In the genomic region with DNA sequence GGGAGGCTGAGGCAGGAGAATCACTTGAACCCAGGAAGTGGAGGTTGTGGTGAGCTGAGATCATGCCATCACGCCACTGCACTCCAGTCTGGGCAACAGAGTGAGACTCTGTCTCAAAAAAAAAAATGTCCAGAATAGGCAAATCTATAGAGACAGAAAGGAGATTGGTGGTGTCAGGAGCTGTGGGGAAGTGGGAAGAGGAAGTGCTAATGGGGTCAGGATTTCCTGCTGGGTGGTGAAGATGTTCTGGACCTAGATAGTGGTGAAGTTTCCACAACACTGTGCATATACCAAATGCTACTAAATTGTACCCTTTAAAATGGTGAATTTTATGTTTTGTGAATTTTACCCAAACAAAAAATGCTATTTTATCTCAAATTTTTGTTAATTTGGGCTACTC, we compare ENCODE assay signal across 1 cellular context.
TF ChIP-seq lines count a peak whose summit lies in the region.

No MANE protein-coding gene starts in this region.

TF ChIP-seq in WTC11, 78 proteins besides CTCF, POLR2A, EP300 and RAD21 (continued from another document):
- TF ChIP-seq, protein P1, sequence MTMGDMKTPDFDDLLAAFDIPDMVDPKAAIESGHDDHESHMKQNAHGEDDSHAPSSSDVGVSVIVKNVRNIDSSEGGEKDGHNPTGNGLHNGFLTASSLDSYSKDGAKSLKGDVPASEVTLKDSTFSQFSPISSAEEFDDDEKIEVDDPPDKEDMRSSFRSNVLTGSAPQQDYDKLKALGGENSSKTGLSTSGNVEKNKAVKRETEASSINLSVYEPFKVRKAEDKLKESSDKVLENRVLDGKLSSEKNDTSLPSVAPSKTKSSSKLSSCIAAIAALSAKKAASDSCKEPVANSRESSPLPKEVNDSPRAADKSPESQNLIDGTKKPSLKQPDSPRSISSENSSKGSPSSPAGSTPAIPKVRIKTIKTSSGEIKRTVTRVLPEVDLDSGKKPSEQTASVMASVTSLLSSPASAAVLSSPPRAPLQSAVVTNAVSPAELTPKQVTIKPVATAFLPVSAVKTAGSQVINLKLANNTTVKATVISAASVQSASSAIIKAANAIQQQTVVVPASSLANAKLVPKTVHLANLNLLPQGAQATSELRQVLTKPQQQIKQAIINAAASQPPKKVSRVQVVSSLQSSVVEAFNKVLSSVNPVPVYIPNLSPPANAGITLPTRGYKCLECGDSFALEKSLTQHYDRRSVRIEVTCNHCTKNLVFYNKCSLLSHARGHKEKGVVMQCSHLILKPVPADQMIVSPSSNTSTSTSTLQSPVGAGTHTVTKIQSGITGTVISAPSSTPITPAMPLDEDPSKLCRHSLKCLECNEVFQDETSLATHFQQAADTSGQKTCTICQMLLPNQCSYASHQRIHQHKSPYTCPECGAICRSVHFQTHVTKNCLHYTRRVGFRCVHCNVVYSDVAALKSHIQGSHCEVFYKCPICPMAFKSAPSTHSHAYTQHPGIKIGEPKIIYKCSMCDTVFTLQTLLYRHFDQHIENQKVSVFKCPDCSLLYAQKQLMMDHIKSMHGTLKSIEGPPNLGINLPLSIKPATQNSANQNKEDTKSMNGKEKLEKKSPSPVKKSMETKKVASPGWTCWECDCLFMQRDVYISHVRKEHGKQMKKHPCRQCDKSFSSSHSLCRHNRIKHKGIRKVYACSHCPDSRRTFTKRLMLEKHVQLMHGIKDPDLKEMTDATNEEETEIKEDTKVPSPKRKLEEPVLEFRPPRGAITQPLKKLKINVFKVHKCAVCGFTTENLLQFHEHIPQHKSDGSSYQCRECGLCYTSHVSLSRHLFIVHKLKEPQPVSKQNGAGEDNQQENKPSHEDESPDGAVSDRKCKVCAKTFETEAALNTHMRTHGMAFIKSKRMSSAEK (CRISPR knock-in tag; IDR thresholded peaks at IDR 0.05; ENCODE audit: borderline replicate concordance) = no peak
- TF ChIP-seq, protein P2, sequence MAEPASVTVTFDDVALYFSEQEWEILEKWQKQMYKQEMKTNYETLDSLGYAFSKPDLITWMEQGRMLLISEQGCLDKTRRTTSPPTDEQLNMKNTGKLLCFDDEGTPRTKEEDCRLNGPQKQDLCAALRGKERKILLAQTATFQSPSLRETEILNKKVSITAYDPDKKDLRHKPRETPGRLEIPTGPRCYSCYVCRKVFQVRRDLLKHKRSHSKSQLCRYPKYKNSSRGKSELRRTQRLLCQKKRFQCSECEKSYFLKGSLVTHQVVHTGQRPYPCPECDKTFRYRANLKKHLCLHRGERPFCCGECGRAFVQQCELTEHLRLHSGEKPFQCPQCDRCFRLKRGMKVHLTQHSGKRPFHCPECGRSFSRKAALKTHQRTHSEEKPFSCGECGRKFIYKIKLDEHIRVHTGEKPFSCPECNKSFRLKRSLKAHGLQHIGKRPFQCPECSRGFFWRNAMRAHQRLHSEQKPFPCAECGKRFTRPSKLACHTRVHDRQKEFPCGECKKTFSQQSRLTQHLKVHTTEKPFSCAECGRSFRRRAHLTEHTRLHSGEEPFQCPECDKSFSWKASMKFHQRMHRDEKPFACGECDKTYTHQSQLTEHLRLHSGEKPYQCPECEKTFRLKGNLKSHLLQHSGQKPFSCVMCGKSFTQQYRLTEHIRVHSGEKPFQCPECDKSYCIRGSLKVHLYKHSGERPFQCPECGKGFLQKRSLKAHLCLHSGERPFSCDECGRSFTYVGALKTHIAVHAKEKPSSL (CRISPR knock-in tag; conservative IDR thresholded peaks at IDR 0.05) = no peak
TF ChIP-seq in WTC11: peak in this region for 0.
